15 cellular contexts compared by ENCODE assay signal in the genomic region with DNA sequence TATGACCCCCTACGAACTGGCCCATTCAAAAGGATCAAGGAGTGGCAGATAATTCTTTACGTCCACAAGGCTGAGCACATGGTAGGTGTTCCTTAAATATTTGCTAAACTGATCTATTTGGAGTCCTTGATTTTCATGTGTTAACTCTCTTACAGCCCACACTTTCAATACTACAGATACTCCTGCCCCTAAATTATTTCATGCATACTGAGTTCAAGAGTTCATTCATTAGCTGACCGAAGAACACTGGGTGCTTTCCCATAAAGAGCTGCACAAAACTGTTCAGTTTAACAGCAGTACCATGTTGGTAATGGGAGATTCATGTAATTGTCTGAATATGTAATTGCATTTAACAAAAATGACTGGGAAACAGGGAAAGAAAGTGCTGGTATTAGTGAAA.
DNase-seq lines count a peak whose midpoint lies in the region; ATAC-seq and TF ChIP-seq lines count a peak whose summit lies in the region.
"Had no signal": no experiment of that assay in that cellular context is flagged by ENCODE, and none has a peak within 500 bp of the region (broad histone marks: within the 10 kb centered on the region; RNA-seq: fewer than 3 reads in every experiment).

No MANE protein-coding gene starts in this region.

- H3K79me2 ChIP-seq in DOHH2 (ENCODE audit: control insufficient read depth, low read length) = no peaks in the 10 kb centered on the region
- no peaks in the 10 kb centered on the region for H3K79me2 ChIP-seq in SU-DHL-6 (ENCODE audit: insufficient read depth, low read length)

- H3K27ac Mint-ChIP-seq in stimulated activated memory B cell treated with anti-CD40 and anti-IgM and Interleukin-4, amounts not matched to agents 10 μg/mL and 1 μg/mL and 100 μg/mL, for 72 hours = peak overlapping the region; percentile 1
- H3K27ac Mint-ChIP-seq: CD8-positive, alpha-beta T cell had no signal

- H3K27ac ChIP-seq in BLaER1 = peak overlapping the region; percentile 93
- H3K27ac ChIP-seq in DOHH2 (ENCODE audit: low read depth, low read length) = peak overlapping the region; percentile 99
- peak overlapping the region; percentile 90; the same call in 1 of the 2 replicates for H3K27ac ChIP-seq in SU-DHL-6 (ENCODE audit: low read depth, low read length)
- H3K27ac ChIP-seq: C4-2B, HL-60 had no signal

- H3K27me3 ChIP-seq in BLaER1 (no peaks in the 10 kb centered on the region), DOHH2 (ENCODE audit: control insufficient read depth, low read length) (no peaks in the 10 kb centered on the region), SU-DHL-6 (ENCODE audit: low read length) (no peaks in the 10 kb centered on the region)

- H3K4me1 Mint-ChIP-seq in stimulated activated memory B cell treated with anti-CD40 and anti-IgM and Interleukin-4, amounts not matched to agents 10 μg/mL and 1 μg/mL and 100 μg/mL, for 72 hours = peaks cover 39% of the 10 kb centered on the region

- no peak overlapping the region for H3K4me3 ChIP-seq in BLaER1
- H3K4me3 ChIP-seq in DOHH2 (ENCODE audit: low read length) = peak overlapping the region; percentile 23; the same call in 1 of the 2 replicates
- no peak overlapping the region for H3K4me3 ChIP-seq in SU-DHL-6 (ENCODE audit: insufficient read depth, low read length, poor library complexity, severe bottlenecking)
- H3K4me3 ChIP-seq: HAP-1 had no signal

- no peak for ATAC-seq in stimulated activated memory B cell treated with anti-CD40 and anti-IgM and Interleukin-4, amounts not matched to agents 10 μg/mL and 1 μg/mL and 100 μg/mL, for 72 hours
- ATAC-seq in HG02798 (IDR thresholded peaks at IDR 0.05; ENCODE audit: poor library complexity, unreplicated experiment) = no peak
- ATAC-seq: CD8-positive, alpha-beta T cell had no signal

- H3K9me3 ChIP-seq in BLaER1 (peaks cover 21% of the 10 kb centered on the region), DOHH2 (ENCODE audit: control insufficient read depth, insufficient read depth, low read length) (no peaks in the 10 kb centered on the region), SU-DHL-6 (ENCODE audit: insufficient read depth, low read length) (no peaks in the 10 kb centered on the region)
- H3K9me3 ChIP-seq: HAP-1 had no signal

- no peak overlapping the region for H3K4me3 Mint-ChIP-seq in stimulated activated memory B cell treated with anti-CD40 and anti-IgM and Interleukin-4, amounts not matched to agents 10 μg/mL and 1 μg/mL and 100 μg/mL, for 72 hours
- H3K4me3 Mint-ChIP-seq: CD8-positive, alpha-beta T cell had no signal

- H3K36me3 ChIP-seq in BLaER1 (no peaks in the 10 kb centered on the region), DOHH2 (ENCODE audit: control insufficient read depth, low read length) (0 out of 2 replicates have a peak, but pooled peaks cover 5% of the 10 kb centered on the region), SU-DHL-6 (ENCODE audit: low read length) (no peaks in the 10 kb centered on the region)
- H3K36me3 ChIP-seq: HAP-1 had no signal

- no peaks in the 10 kb centered on the region for H3K9me3 Mint-ChIP-seq in stimulated activated memory B cell treated with anti-CD40 and anti-IgM and Interleukin-4, amounts not matched to agents 10 μg/mL and 1 μg/mL and 100 μg/mL, for 72 hours
- H3K9me3 Mint-ChIP-seq: CD8-positive, alpha-beta T cell had no signal

- no peaks in the 10 kb centered on the region for H4K20me1 ChIP-seq in BLaER1
- H4K20me1 ChIP-seq in DOHH2 (ENCODE audit: control insufficient read depth, insufficient read depth, low read depth, low read length) = no peaks in the 10 kb centered on the region
- no peaks in the 10 kb centered on the region for H4K20me1 ChIP-seq in SU-DHL-6 (ENCODE audit: low read depth, low read length)

- H3K36me3 Mint-ChIP-seq in stimulated activated memory B cell treated with anti-CD40 and anti-IgM and Interleukin-4, amounts not matched to agents 10 μg/mL and 1 μg/mL and 100 μg/mL, for 72 hours = no peaks in the 10 kb centered on the region
- H3K36me3 Mint-ChIP-seq: CD8-positive, alpha-beta T cell had no signal

- no peaks in the 10 kb centered on the region for H3K9me2 ChIP-seq in DOHH2 (replicated peaks; ENCODE audit: control insufficient read depth, low read length)
- H3K9me2 ChIP-seq in SU-DHL-6 (replicated peaks; ENCODE audit: insufficient read depth, low read length) = no peaks in the 10 kb centered on the region

- H3K4me2 ChIP-seq in BLaER1 = peak overlapping the region; percentile 85
- peak overlapping the region; percentile 93 for H3K4me2 ChIP-seq in DOHH2 (ENCODE audit: low read length)
- no peak overlapping the region for H3K4me2 ChIP-seq in SU-DHL-6 (ENCODE audit: low read depth, low read length, poor library complexity, severe bottlenecking)

- H3F3A ChIP-seq in DOHH2 (ENCODE audit: control insufficient read depth, insufficient read depth) (peaks cover 61% of the 10 kb centered on the region), SU-DHL-6 (ENCODE audit: insufficient read depth) (peaks cover 37% of the 10 kb centered on the region)

- no peak for TF ChIP-seq CTCF in DOHH2 (IDR thresholded peaks at IDR 0.05; ENCODE audit: low read depth, low read length, poor library complexity, severe bottlenecking)
- TF ChIP-seq CTCF in SU-DHL-6 (IDR thresholded peaks at IDR 0.05; ENCODE audit: insufficient read depth, low read length, poor library complexity, severe bottlenecking) = no peak

- H3K9ac ChIP-seq in BLaER1 = no peak overlapping the region
- no peak overlapping the region for H3K9ac ChIP-seq in SU-DHL-6 (ENCODE audit: low read length)

- H3K27me3 Mint-ChIP-seq in stimulated activated memory B cell treated with anti-CD40 and anti-IgM and Interleukin-4, amounts not matched to agents 10 μg/mL and 1 μg/mL and 100 μg/mL, for 72 hours = no peaks in the 10 kb centered on the region

- H2AFZ ChIP-seq in SU-DHL-6 (ENCODE audit: low read depth, low read length, severe bottlenecking) = no peak overlapping the region

- H3K4me1 ChIP-seq in BLaER1 (peaks cover 80% of the 10 kb centered on the region), DOHH2 (ENCODE audit: control insufficient read depth, low read length) (peaks cover 85% of the 10 kb centered on the region)
- H3K4me1 ChIP-seq: HAP-1 had no signal

- no peak for DNase-seq in activated CD8-positive, alpha-beta memory T cell treated with anti-CD3 and anti-CD28 coated beads, Interleukin-2, amount 50 U/mL, for 4 hours
- no peak for DNase-seq in epidermal melanocyte (ENCODE audit: insufficient read length, low spot score)
- DNase-seq: ACHN; CD8-positive, alpha-beta T cell; COR-L47; DND-41; GF-D8 had no signal
